Comparison of ENCODE assay signal across 18 cellular contexts in the genomic region with DNA sequence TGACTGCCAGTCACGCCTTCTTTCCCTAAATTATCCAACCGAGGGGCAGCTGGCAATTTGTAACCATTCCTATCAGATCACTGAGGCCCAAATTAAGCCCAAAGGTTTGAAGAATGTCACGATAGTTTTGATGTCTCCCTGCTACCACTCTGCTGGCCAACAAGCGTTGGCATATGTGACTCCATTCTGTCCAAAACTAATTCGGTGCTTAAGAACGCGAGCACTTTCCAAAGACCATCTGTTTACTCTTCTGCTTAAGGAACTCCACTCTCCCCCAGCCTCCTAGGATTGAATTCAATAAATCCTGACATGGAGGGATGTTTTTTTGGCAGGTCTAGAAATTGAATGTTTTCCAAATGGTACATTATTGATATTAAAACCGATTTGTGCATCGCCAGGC.
"Had no signal": no experiment of that assay in that cellular context is flagged by ENCODE, and none has a peak within 500 bp of the region (broad histone marks: within the 10 kb centered on the region; RNA-seq: fewer than 3 reads in every experiment).

No MANE protein-coding gene starts in this region.

- H3K36me3 Mint-ChIP-seq: T-cell had no signal

- H3K4me1 Mint-ChIP-seq: T-cell had no signal

- H3K36me3 ChIP-seq: MG63 had no signal

- ATAC-seq: HepG2, Panc1, T-cell had no signal

- H3K9me2 ChIP-seq: SK-N-SH had no signal

- H3K4me3 ChIP-seq: MG63 had no signal

- H3K27ac Mint-ChIP-seq: T-cell had no signal

- DNase-seq: IMR-90, Karpas-422, KG1, MG63, NCI-H1092 treated with DMSO at 0.1 percent for 48 hours, NCI-H1436, NCI-H187, NCI-H2029, NCI-H2081 treated with DMSO at 0.1 percent for 48 hours, NCI-H2227 treated with DMSO at 0.1 percent for 48 hours, NCI-H526, SHP77, SK-N-SH, SW 1271, T-cell had no signal

- H3K9me3 ChIP-seq: SK-N-SH had no signal

- H3K4me3 Mint-ChIP-seq: T-cell had no signal

- H3K27ac ChIP-seq: RWPE1 had no signal

- H3K4me2 ChIP-seq: SK-N-SH had no signal
